Comparison of ENCODE assay signal across 8 cellular contexts in the genomic region with DNA sequence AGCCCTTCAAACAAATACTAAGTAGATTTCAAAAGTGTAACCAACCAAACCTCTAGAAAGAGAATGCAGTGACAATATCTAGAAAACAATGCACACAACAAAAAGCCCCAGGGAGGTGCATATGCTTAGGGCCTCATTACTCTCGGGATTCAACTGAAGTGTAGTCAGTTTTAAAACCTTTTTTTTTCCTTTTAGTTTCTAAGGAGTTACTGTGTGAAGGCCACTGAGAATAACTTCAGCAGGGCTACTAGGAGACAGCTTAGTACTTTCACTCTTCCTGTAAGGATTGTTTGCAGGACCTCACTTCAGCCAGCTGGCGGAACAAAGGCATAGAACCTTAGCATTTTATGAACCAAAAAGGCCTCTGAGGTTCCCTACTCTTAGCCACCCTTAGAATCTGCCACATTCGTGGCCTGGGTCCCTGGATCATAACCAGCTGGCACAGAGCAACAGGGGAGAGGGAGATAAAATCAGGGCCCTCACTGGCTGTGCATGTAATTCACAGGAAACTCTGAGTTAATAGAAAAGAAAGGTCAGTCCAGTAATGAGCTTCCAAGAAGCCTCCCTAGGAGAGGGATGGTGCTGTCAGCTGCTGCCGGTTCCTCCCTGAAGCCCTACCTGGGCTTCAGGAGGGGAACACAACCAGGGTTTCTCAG. TPM values are rescaled to one million over a fixed set of nuclear protein-coding genes. Genes with fewer than 3 reads are reported as not detected.
DNase-seq lines count a peak whose midpoint lies in the region; FAIRE-seq and TF ChIP-seq lines count a peak whose summit lies in the region.
"Had no signal": no experiment of that assay in that cellular context is flagged by ENCODE, and none has a peak within 500 bp of the region (broad histone marks: within the 10 kb centered on the region; RNA-seq: fewer than 3 reads in every experiment).

No MANE protein-coding gene starts in this region.

- H3K27me3 ChIP-seq in Peyer's patch (no peaks in the 10 kb centered on the region), duodenal mucosa (ENCODE audit: control insufficient read depth in 1 of 2, insufficient read depth in 2 of 2, low read length in 2 of 2) (no peaks in the 10 kb centered on the region), small intestine (ENCODE audit: control insufficient read depth in 2 of 2, insufficient read depth in 2 of 2, low read length in 2 of 2) (no peaks in the 10 kb centered on the region)

- H3K4me3 ChIP-seq in Peyer's patch (no peak overlapping the region), duodenal mucosa (ENCODE audit: low read depth in 1 of 2, low read length in 2 of 2) (peak overlapping the region; percentile 1 to 33), small intestine (ENCODE audit: low read depth in 1 of 2, low read length in 2 of 2) (no peak overlapping the region)

- in situ Hi-C loops in GM18951 (cut with MboI; ENCODE audit: low sequenced_read_pairs, unreplicated experiment) = no loop called here

- FAIRE-seq in small intestine (lab: Jason Lieb, UNC) = no peak

- H3K27ac ChIP-seq in Peyer's patch (peak overlapping the region; percentile 44 to 98 (median 68)), duodenal mucosa (ENCODE audit: low read depth, low read length) (peak overlapping the region; percentile 10), small intestine (ENCODE audit: low read depth in 1 of 2, low read length in 1 of 2) (peak overlapping the region; percentile 49 to 67)

- H3K9me3 ChIP-seq in Peyer's patch = no peaks in the 10 kb centered on the region
- no peaks in the 10 kb centered on the region for H3K9me3 ChIP-seq in duodenal mucosa (ENCODE audit: control insufficient read depth in 1 of 2, low read length in 2 of 2)
- no peaks in the 10 kb centered on the region for H3K9me3 ChIP-seq in small intestine (ENCODE audit: control insufficient read depth, low read depth)

- peak in 1 of 6 experiments; percentile 5 for TF ChIP-seq CTCF in Peyer's patch (IDR thresholded peaks at IDR 0.05)

- TF ChIP-seq POLR2A in GM18951 (IDR thresholded peaks at IDR 0.05; ENCODE audit: extremely low read depth, insufficient read depth, insufficient read length) (peak; percentile 12), Peyer's patch (IDR thresholded peaks at IDR 0.05) (no peak)

- H3K36me3 ChIP-seq in Peyer's patch (no peaks in the 10 kb centered on the region), duodenal mucosa (ENCODE audit: control insufficient read depth in 1 of 2, insufficient read depth in 2 of 2, low read length in 2 of 2) (no peaks in the 10 kb centered on the region), small intestine (ENCODE audit: control insufficient read depth in 2 of 2, insufficient read depth in 2 of 2, low read length in 2 of 2) (no peaks in the 10 kb centered on the region)

- WGBS in small intestine, 3 donors = 22 to 45% (median 32%) methylated on average over 4 of the region's 4 CpGs

- peak overlapping the region in 1 of 2 donors; percentile 55 for H3K9ac ChIP-seq in duodenal mucosa (ENCODE audit: low read depth in 1 of 2, low read length in 2 of 2)

- peaks cover 0 to 74% (median 27%) of the 10 kb centered on the region in 4 donors for H3K4me1 ChIP-seq in Peyer's patch
- peaks cover 68 to 79% of the 10 kb centered on the region in 2 donors for H3K4me1 ChIP-seq in duodenal mucosa (ENCODE audit: control insufficient read depth in 1 of 2, insufficient read depth in 2 of 2, low read length in 2 of 2)
- H3K4me1 ChIP-seq in small intestine (ENCODE audit: control insufficient read depth in 2 of 2, insufficient read depth in 1 of 2, low read depth in 1 of 2, low read length in 1 of 2) = peaks cover 13 to 25% of the 10 kb centered on the region in 2 donors

- peak in 1 of 3 donors; percentile 15 for DNase-seq in Peyer's patch
- DNase-seq in small intestine = peak; percentile 29
- no peak for DNase-seq in Kasumi-1 (lab: John Stamatoyannopoulos, UW)
- no peak for DNase-seq in GM19238 (ENCODE audit: insufficient read length, low spot score)
- DNase-seq in DMS53 treated with DMSO at 0.1 percent for 48 hours (lab: John Stamatoyannopoulos, UW; ENCODE audit: unreplicated experiment) = no peak
- DNase-seq: SHP77 had no signal

RNA-seq across cellular contexts. Expression of a gene that starts 3.6 kb away (rescaled TPM):
- 10 to 100 TPM; 63.9 to 79.2 (median 72.4) TPM for total RNA-seq in Peyer's patch
- 10 to 100 TPM; 24.6 to 37.8 (median 33.5) TPM for polyA plus RNA-seq in small intestine

Comparison
In these comparisons a context has a peak if more than half of its experiments do, and no peak if none do; other contexts are left out.
1. H3K27ac ChIP-seq: peak in every context shown above with its lines; median percentile 68 in Peyer's patch; 58 in small intestine; 10 in duodenal mucosa.
2. H3K4me3 ChIP-seq: peak in duodenal mucosa (2 of 2); none in Peyer's patch (0 of 4) and small intestine (0 of 2).